ENCODE assay signal across 1 cellular context in genomic region chr2:131646669-131647297, GRCh38.
TF ChIP-seq lines count a peak whose summit lies in the region.

No MANE protein-coding gene starts in this region.

TF ChIP-seq in WTC11, 78 proteins besides CTCF, POLR2A, EP300 and RAD21 (continued from another document):
- TF ChIP-seq STAT6 (CRISPR knock-in tag; conservative IDR thresholded peaks at IDR 0.05; ENCODE audit: low read depth) (no peak), NFE2L1 (CRISPR knock-in tag; IDR thresholded peaks at IDR 0.05) (no peak)
